Comparison of ENCODE assay signal across 1 cellular context in the genomic region with DNA sequence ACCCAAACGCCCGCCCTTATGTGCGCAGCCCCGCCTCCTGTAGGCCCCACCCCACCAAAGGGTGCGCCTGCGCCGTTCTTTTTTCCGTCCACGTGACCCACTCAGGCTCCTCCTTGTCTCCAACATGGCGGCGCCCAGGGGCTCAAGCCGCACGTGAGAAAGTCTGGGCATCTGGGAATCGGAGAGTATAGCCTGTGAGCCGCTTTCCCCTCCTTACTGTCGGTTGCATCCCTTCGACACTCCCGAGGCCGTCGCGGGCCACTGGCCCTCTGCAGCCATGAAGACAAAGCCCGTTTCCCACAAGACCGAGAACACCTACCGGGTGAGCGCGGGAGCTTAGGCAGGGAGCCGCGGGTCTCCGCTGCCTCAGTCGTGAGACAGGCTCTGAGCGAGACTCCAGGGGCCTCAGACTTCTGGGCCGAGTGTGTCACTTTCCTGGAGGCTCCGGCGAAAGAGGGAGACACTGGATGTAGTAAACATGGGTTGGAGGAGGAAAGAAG.
TF ChIP-seq lines count a peak whose summit lies in the region.

A gene (plus strand): TSS at position 100 of the 500 bp plus-strand sequence. CDS start 178 bp downstream, at position 278.

TF ChIP-seq in H1, 55 proteins besides CTCF, POLR2A, EP300 and RAD21:
- TF ChIP-seq ASH2L (IDR thresholded peaks at IDR 0.05; ENCODE audit: low read length) (peak; percentile 85), SP2 (IDR thresholded peaks at IDR 0.05; ENCODE audit: low read length) (no peak), SIRT6 (IDR thresholded peaks at IDR 0.05; ENCODE audit: low read length) (no peak), KDM5A (IDR thresholded peaks at IDR 0.05; ENCODE audit: low read length) (peak; percentile 98), RBBP5 (IDR thresholded peaks at IDR 0.05; ENCODE audit: borderline replicate concordance, low read depth, low read length) (no peak), SP1 (IDR thresholded peaks at IDR 0.05; ENCODE audit: low read depth, low read length) (0 out of 2 replicates have a peak, but pooled peaks have one; percentile 15), HDAC2 (IDR thresholded peaks at IDR 0.05; ENCODE audit: borderline replicate concordance in 1 of 2, low read depth in 2 of 2, low read length in 2 of 2) (peak in 1 of 2 experiments; percentile 100; a peak in 3 of 4 replicates), CBX5 (IDR thresholded peaks at IDR 0.05; ENCODE audit: low read depth, low read length) (no peak), ZNF274 (IDR thresholded peaks at IDR 0.05; ENCODE audit: borderline replicate concordance, extremely low read depth, low read length) (no peak), TBP (IDR thresholded peaks at IDR 0.05; ENCODE audit: low read depth, low read length) (peak; percentile 70), CREB1 (IDR thresholded peaks at IDR 0.05) (no peak), RNF2 (IDR thresholded peaks at IDR 0.05; ENCODE audit: borderline replicate concordance, low read depth, low read length, missing control alignments, poor library complexity, severe bottlenecking) (no peak), GTF2F1 (IDR thresholded peaks at IDR 0.05; ENCODE audit: borderline replicate concordance, low read depth, low read length) (no peak), BACH1 (IDR thresholded peaks at IDR 0.05; ENCODE audit: low read length) (no peak), CTBP2 (IDR thresholded peaks at IDR 0.05; ENCODE audit: borderline replicate concordance, insufficient read depth, insufficient read length, low read length) (no peak), FOSL1 (IDR thresholded peaks at IDR 0.05; ENCODE audit: insufficient read depth, low read depth, low read length) (no peak), SIN3A (conservative IDR thresholded peaks at IDR 0.05 in 1 of 2, IDR thresholded peaks at IDR 0.05 in 1 of 2; ENCODE audit: low read depth in 1 of 2, low read length in 2 of 2) (peak; percentile 96 to 99; a peak in 3 of 4 replicates), NANOG (IDR thresholded peaks at IDR 0.05; ENCODE audit: insufficient read depth, low read depth, low read length, poor library complexity, severe bottlenecking) (no peak), SUZ12 (IDR thresholded peaks at IDR 0.05; ENCODE audit: low read length) (no peak), PHF8 (conservative IDR thresholded peaks at IDR 0.05; ENCODE audit: low read depth, low read length) (peak; percentile 90), JUND (IDR thresholded peaks at IDR 0.05; ENCODE audit: low read length) (no peak), YY1 (IDR thresholded peaks at IDR 0.05; ENCODE audit: low read depth, low read length) (peak; percentile 99), JUN (IDR thresholded peaks at IDR 0.05; ENCODE audit: low read depth, low read length) (no peak), HDAC6 (IDR thresholded peaks at IDR 0.05; ENCODE audit: low read depth, low read length) (no peak), NRF1 (IDR thresholded peaks at IDR 0.05; ENCODE audit: low read depth, low read length) (peak; percentile 68), MAFK (IDR thresholded peaks at IDR 0.05; ENCODE audit: low read depth, low read length) (no peak), SAP30 (IDR thresholded peaks at IDR 0.05; ENCODE audit: insufficient read depth, insufficient replicate concordance, low read length) (peak; percentile 100), SIX5 (IDR thresholded peaks at IDR 0.05; ENCODE audit: low read depth, low read length) (no peak), RXRA (IDR thresholded peaks at IDR 0.05; ENCODE audit: insufficient read depth, low read depth, low read length) (no peak), TAF1 (IDR thresholded peaks at IDR 0.05; ENCODE audit: low read depth, low read length) (peak; percentile 93), SRF (IDR thresholded peaks at IDR 0.05; ENCODE audit: low read depth, low read length) (no peak), KDM4A (IDR thresholded peaks at IDR 0.05; ENCODE audit: low read depth, low read length, severe bottlenecking) (peak; percentile 92), POLR2AphosphoS5 (IDR thresholded peaks at IDR 0.05; ENCODE audit: low read depth, low read length) (peak; percentile 75), BCL11A (IDR thresholded peaks at IDR 0.05; ENCODE audit: low read depth in 2 of 2, low read length in 2 of 2) (no peak), SP4 (IDR thresholded peaks at IDR 0.05; ENCODE audit: low read length) (peak; percentile 85; the same call in 1 of the 2 replicates), TCF12 (IDR thresholded peaks at IDR 0.05; ENCODE audit: low read depth, low read length) (no peak)
- TF ChIP-seq, protein P1, sequence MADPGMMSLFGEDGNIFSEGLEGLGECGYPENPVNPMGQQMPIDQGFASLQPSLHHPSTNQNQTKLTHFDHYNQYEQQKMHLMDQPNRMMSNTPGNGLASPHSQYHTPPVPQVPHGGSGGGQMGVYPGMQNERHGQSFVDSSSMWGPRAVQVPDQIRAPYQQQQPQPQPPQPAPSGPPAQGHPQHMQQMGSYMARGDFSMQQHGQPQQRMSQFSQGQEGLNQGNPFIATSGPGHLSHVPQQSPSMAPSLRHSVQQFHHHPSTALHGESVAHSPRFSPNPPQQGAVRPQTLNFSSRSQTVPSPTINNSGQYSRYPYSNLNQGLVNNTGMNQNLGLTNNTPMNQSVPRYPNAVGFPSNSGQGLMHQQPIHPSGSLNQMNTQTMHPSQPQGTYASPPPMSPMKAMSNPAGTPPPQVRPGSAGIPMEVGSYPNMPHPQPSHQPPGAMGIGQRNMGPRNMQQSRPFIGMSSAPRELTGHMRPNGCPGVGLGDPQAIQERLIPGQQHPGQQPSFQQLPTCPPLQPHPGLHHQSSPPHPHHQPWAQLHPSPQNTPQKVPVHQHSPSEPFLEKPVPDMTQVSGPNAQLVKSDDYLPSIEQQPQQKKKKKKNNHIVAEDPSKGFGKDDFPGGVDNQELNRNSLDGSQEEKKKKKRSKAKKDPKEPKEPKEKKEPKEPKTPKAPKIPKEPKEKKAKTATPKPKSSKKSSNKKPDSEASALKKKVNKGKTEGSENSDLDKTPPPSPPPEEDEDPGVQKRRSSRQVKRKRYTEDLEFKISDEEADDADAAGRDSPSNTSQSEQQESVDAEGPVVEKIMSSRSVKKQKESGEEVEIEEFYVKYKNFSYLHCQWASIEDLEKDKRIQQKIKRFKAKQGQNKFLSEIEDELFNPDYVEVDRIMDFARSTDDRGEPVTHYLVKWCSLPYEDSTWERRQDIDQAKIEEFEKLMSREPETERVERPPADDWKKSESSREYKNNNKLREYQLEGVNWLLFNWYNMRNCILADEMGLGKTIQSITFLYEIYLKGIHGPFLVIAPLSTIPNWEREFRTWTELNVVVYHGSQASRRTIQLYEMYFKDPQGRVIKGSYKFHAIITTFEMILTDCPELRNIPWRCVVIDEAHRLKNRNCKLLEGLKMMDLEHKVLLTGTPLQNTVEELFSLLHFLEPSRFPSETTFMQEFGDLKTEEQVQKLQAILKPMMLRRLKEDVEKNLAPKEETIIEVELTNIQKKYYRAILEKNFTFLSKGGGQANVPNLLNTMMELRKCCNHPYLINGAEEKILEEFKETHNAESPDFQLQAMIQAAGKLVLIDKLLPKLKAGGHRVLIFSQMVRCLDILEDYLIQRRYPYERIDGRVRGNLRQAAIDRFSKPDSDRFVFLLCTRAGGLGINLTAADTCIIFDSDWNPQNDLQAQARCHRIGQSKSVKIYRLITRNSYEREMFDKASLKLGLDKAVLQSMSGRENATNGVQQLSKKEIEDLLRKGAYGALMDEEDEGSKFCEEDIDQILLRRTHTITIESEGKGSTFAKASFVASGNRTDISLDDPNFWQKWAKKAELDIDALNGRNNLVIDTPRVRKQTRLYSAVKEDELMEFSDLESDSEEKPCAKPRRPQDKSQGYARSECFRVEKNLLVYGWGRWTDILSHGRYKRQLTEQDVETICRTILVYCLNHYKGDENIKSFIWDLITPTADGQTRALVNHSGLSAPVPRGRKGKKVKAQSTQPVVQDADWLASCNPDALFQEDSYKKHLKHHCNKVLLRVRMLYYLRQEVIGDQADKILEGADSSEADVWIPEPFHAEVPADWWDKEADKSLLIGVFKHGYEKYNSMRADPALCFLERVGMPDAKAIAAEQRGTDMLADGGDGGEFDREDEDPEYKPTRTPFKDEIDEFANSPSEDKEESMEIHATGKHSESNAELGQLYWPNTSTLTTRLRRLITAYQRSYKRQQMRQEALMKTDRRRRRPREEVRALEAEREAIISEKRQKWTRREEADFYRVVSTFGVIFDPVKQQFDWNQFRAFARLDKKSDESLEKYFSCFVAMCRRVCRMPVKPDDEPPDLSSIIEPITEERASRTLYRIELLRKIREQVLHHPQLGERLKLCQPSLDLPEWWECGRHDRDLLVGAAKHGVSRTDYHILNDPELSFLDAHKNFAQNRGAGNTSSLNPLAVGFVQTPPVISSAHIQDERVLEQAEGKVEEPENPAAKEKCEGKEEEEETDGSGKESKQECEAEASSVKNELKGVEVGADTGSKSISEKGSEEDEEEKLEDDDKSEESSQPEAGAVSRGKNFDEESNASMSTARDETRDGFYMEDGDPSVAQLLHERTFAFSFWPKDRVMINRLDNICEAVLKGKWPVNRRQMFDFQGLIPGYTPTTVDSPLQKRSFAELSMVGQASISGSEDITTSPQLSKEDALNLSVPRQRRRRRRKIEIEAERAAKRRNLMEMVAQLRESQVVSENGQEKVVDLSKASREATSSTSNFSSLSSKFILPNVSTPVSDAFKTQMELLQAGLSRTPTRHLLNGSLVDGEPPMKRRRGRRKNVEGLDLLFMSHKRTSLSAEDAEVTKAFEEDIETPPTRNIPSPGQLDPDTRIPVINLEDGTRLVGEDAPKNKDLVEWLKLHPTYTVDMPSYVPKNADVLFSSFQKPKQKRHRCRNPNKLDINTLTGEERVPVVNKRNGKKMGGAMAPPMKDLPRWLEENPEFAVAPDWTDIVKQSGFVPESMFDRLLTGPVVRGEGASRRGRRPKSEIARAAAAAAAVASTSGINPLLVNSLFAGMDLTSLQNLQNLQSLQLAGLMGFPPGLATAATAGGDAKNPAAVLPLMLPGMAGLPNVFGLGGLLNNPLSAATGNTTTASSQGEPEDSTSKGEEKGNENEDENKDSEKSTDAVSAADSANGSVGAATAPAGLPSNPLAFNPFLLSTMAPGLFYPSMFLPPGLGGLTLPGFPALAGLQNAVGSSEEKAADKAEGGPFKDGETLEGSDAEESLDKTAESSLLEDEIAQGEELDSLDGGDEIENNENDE (IDR thresholded peaks at IDR 0.05; ENCODE audit: insufficient replicate concordance, low read length) = no peak
- TF ChIP-seq, protein P2, sequence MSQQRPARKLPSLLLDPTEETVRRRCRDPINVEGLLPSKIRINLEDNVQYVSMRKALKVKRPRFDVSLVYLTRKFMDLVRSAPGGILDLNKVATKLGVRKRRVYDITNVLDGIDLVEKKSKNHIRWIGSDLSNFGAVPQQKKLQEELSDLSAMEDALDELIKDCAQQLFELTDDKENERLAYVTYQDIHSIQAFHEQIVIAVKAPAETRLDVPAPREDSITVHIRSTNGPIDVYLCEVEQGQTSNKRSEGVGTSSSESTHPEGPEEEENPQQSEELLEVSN (IDR thresholded peaks at IDR 0.05) = peak; percentile 55
- TF ChIP-seq, protein P3, sequence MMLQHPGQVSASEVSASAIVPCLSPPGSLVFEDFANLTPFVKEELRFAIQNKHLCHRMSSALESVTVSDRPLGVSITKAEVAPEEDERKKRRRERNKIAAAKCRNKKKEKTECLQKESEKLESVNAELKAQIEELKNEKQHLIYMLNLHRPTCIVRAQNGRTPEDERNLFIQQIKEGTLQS (IDR thresholded peaks at IDR 0.05; ENCODE audit: insufficient read depth, low read depth, low read length) = peak; percentile 77
- TF ChIP-seq, protein P4, sequence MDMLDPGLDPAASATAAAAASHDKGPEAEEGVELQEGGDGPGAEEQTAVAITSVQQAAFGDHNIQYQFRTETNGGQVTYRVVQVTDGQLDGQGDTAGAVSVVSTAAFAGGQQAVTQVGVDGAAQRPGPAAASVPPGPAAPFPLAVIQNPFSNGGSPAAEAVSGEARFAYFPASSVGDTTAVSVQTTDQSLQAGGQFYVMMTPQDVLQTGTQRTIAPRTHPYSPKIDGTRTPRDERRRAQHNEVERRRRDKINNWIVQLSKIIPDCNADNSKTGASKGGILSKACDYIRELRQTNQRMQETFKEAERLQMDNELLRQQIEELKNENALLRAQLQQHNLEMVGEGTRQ (IDR thresholded peaks at IDR 0.05; ENCODE audit: low read length) = peak; percentile 95
- TF ChIP-seq, protein P5, sequence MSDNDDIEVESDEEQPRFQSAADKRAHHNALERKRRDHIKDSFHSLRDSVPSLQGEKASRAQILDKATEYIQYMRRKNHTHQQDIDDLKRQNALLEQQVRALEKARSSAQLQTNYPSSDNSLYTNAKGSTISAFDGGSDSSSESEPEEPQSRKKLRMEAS (IDR thresholded peaks at IDR 0.05) = peak; percentile 99
